Comparison of ENCODE assay signal across 10 cellular contexts in the genomic region with DNA sequence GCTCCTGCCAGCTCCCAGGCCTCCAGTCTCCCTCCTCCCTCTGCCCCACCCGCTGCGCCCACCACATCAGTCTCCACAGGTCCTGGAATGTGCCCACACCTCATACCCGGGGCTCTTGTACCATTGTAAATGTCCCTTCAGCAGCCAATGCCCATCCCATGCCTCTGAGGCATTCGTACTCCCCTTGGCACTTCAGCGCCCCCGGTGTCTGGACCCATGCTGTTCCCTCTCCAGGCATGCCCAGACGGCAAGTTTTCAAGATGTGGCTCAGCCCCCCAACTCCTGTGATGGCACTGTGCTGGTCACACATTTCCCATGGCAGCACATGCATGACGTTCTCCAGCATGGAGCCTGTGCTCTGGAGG. TPM values are rescaled to one million over a fixed set of nuclear protein-coding genes. Genes with fewer than 3 reads are reported as not detected.
DNase-seq lines count a peak whose midpoint lies in the region; ATAC-seq lines count a peak whose summit lies in the region.
"Had no signal": no experiment of that assay in that cellular context is flagged by ENCODE, and none has a peak within 500 bp of the region (broad histone marks: within the 10 kb centered on the region; RNA-seq: fewer than 3 reads in every experiment).

No MANE protein-coding gene starts in this region.

- H2AK5ac ChIP-seq in mesenchymal stem cell (ENCODE audit: low read length, severe bottlenecking), result peak overlapping the region; percentile 93

- H4K8ac ChIP-seq in mesenchymal stem cell (ENCODE audit: low read length), result peak overlapping the region; percentile 93

- DNase-seq in activated T-cell treated with anti-CD3 and anti-CD28 coated beads, Interleukin-2, amount 50 U/mL, for 72 hours, result no peak
- no peak for DNase-seq in activated T-cell treated with anti-CD3 and anti-CD28 coated beads, Interleukin-2, amount 50 U/mL, for 1 hour
- DNase-seq in mesenchymal stem cell (no peak), NCI-H187 (lab: John Stamatoyannopoulos, UW) (no peak), NCI-H1930 (lab: John Stamatoyannopoulos, UW) (no peak), medulla oblongata (ENCODE audit: extremely low spot score) (no peak)
- DNase-seq: Caco-2 had no signal

- peak overlapping the region; percentile 89 to 99 for H2BK12ac ChIP-seq in mesenchymal stem cell (ENCODE audit: low read length in 2 of 2)

- peak overlapping the region; percentile 97 to 100 for H3K18ac ChIP-seq in mesenchymal stem cell (ENCODE audit: low read depth in 1 of 2, low read length in 2 of 2)

- H3K36me3 Mint-ChIP-seq in activated T-cell treated with anti-CD3 and anti-CD28 coated beads, Interleukin-2, amount 50 U/mL, for 72 hours (ENCODE audit: insufficient read depth in 2 of 2), result no peaks in the 10 kb centered on the region

- peak overlapping the region; percentile 63 to 65 for H3K4me3 Mint-ChIP-seq in activated T-cell treated with anti-CD3 and anti-CD28 coated beads, Interleukin-2, amount 50 U/mL, for 72 hours

- H3K27ac Mint-ChIP-seq in activated T-cell treated with anti-CD3 and anti-CD28 coated beads, Interleukin-2, amount 50 U/mL, for 72 hours, result no peak overlapping the region

- H3K9ac ChIP-seq in mesenchymal stem cell (ENCODE audit: low read length), result peak overlapping the region; percentile 73

- H2BK5ac ChIP-seq in mesenchymal stem cell (ENCODE audit: low read depth, low read length, poor library complexity, severe bottlenecking), result peak overlapping the region; percentile 87

- H3K14ac ChIP-seq in mesenchymal stem cell (ENCODE audit: low read length in 2 of 2), result peak overlapping the region in 1 of 2 experiments; percentile 98

- H3K4me1 ChIP-seq in mesenchymal stem cell (ENCODE audit: control insufficient read depth, insufficient read depth, low read depth, low read length), result peaks cover 71% of the 10 kb centered on the region
- H3K4me1 ChIP-seq in thymus (ENCODE audit: control insufficient read depth, insufficient read depth, low read length), result peaks cover 45% of the 10 kb centered on the region

- WGBS in mesenchymal stem cell, result 72% methylated on average over 8 of the region's 8 CpGs
- 64% methylated on average over 8 of the region's 8 CpGs for WGBS in thymus

- H3K36me3 ChIP-seq in mesenchymal stem cell (ENCODE audit: control insufficient read depth in 1 of 2, insufficient read depth in 2 of 2, low read depth in 1 of 2, low read length in 2 of 2), result peaks cover 7 to 29% of the 10 kb centered on the region in 2 experiments
- H3K36me3 ChIP-seq in thymus (ENCODE audit: control insufficient read depth, insufficient read depth), result peaks cover 18% of the 10 kb centered on the region

- no peak overlapping the region for H3K4me2 ChIP-seq in mesenchymal stem cell (ENCODE audit: low read length, poor library complexity, severe bottlenecking)

- H3K4me3 ChIP-seq in mesenchymal stem cell (ENCODE audit: insufficient read depth in 1 of 2, low read depth in 1 of 2, low read length in 2 of 2), result no peak overlapping the region
- H3K4me3 ChIP-seq in thymus (ENCODE audit: low read length), result no peak overlapping the region

- peak overlapping the region; percentile 98 for H2BK120ac ChIP-seq in mesenchymal stem cell (ENCODE audit: low read depth, low read length)

- peaks cover 20% of the 10 kb centered on the region for H3K4me1 Mint-ChIP-seq in activated T-cell treated with anti-CD3 and anti-CD28 coated beads, Interleukin-2, amount 50 U/mL, for 72 hours (ENCODE audit: low read depth)

- no peaks in the 10 kb centered on the region for H3K9me3 ChIP-seq in mesenchymal stem cell (ENCODE audit: control insufficient read depth, low read length)
- H3K9me3 ChIP-seq in thymus (ENCODE audit: control insufficient read depth), result no peaks in the 10 kb centered on the region
- H3K9me3 ChIP-seq: Caco-2 had no signal

- peak overlapping the region; percentile 78 for H3K27ac ChIP-seq in angular gyrus (ENCODE audit: low read depth, low read length)
- peak overlapping the region; percentile 98 for H3K27ac ChIP-seq in mesenchymal stem cell (ENCODE audit: low read length, poor library complexity, severe bottlenecking)
- peak overlapping the region; percentile 90 for H3K27ac ChIP-seq in thymus (ENCODE audit: low read depth)

- H3K27me3 ChIP-seq in mesenchymal stem cell (ENCODE audit: control insufficient read depth in 1 of 2, insufficient read depth in 1 of 2, low read length in 2 of 2) (no peaks in the 10 kb centered on the region), thymus (ENCODE audit: control insufficient read depth, insufficient read depth) (no peaks in the 10 kb centered on the region)

- H3K79me1 ChIP-seq in mesenchymal stem cell (replicated peaks; ENCODE audit: low read length, poor library complexity, severe bottlenecking), result peaks cover 13% of the 10 kb centered on the region

- H2AFZ ChIP-seq in mesenchymal stem cell (ENCODE audit: low read depth, low read length), result no peak overlapping the region

- H3K9me3 Mint-ChIP-seq in activated T-cell treated with anti-CD3 and anti-CD28 coated beads, Interleukin-2, amount 50 U/mL, for 72 hours, result no peaks in the 10 kb centered on the region
- H3K9me3 Mint-ChIP-seq: activated T-cell treated with anti-CD3 and anti-CD28 coated beads, Interleukin-2, amount 50 U/mL, for 4 hours had no signal

- H2BK15ac ChIP-seq in mesenchymal stem cell (ENCODE audit: low read depth, poor library complexity, severe bottlenecking), result peak overlapping the region; percentile 100

- H3K4ac ChIP-seq in mesenchymal stem cell (ENCODE audit: low read depth in 1 of 2, low read length in 2 of 2), result peak overlapping the region; percentile 99 to 100

- H3K23ac ChIP-seq in mesenchymal stem cell (ENCODE audit: low read length in 2 of 2), result peak overlapping the region in 1 of 2 experiments; percentile 87

- peak overlapping the region; percentile 98 for H4K91ac ChIP-seq in mesenchymal stem cell (ENCODE audit: low read length)

- ATAC-seq in activated T-cell treated with anti-CD3 and anti-CD28 coated beads, Interleukin-2, amount 50 U/mL, for 72 hours (replicated peaks in 1 of 2), result peak in 1 of 2 donors; percentile 12

- peaks cover 23% of the 10 kb centered on the region for H3K27me3 Mint-ChIP-seq in activated T-cell treated with anti-CD3 and anti-CD28 coated beads, Interleukin-2, amount 50 U/mL, for 72 hours (ENCODE audit: low read depth)

RNA-seq across cellular contexts. Expression of gene PLXND1, which starts 13.3 kb away (rescaled TPM):
- 1 to 10 TPM; 4.1 to 4.2 TPM for total RNA-seq in activated T-cell treated with anti-CD3 and anti-CD28 coated beads, Interleukin-2, amount 50 U/mL, for 72 hours
- polyA plus RNA-seq in mesenchymal stem cell (2013, experiment 1 of 2), result 288 TPM
- 288 TPM for polyA plus RNA-seq in mesenchymal stem cell (2013, experiment 2 of 2)
- 106 TPM for polyA plus RNA-seq in thymus

RNA-seq across cellular contexts. Expression of gene H1-8, which starts 50.2 kb away (rescaled TPM):
- total RNA-seq in activated T-cell treated with anti-CD3 and anti-CD28 coated beads, Interleukin-2, amount 50 U/mL, for 72 hours, result not detected
- polyA plus RNA-seq in mesenchymal stem cell (2013, experiment 1 of 2), result not detected
- not detected for polyA plus RNA-seq in mesenchymal stem cell (2013, experiment 2 of 2)
- polyA plus RNA-seq in thymus, result 0.78 TPM
- total RNA-seq: activated T-cell treated with anti-CD3 and anti-CD28 coated beads, Interleukin-2, amount 50 U/mL, for 4 hours; Caco-2 had no signal
